ENCODE assay signal across 14 cellular contexts in the genomic region with DNA sequence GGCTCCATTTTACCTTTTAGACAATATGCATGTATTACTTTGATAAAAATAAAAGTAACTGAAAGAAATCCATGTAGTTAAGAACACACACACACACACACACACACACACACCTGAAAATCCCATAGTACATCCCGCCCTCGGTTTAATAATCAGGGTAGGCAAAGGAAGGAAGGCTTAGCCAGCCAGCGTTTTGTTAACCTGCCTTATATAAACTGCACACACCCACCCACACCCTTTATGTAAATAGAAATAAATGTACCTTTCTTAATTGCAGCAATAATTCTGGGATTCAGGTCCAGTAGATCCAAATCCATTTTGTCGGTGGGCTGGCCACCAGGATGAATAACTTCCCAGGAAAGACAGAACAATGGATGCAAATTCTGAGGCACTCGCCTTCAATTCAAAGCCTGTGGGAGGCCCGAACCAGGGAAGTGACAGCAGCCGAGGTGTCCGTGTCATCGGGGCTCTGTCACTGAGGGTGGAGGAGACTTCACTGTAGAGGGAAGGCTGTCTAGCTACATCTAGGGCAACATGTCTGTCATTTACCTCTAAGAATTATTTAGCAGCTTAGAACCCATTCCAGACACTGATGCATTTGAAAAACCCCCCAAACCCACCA. TPM values are rescaled to one million over a fixed set of nuclear protein-coding genes. Genes with fewer than 3 reads are reported as not detected.
A peak's percentile ranks its signal among the peaks of the same experiment; 100 is the strongest.
DNase-seq lines count a peak whose midpoint lies in the region; ATAC-seq and TF ChIP-seq lines count a peak whose summit lies in the region.
"Had no signal": no experiment of that assay in that cellular context is flagged by ENCODE, and none has a peak within 500 bp of the region (broad histone marks: within the 10 kb centered on the region; RNA-seq: fewer than 3 reads in every experiment).

No MANE protein-coding gene starts in this region.

- H3K4me1 Mint-ChIP-seq in activated CD4-positive, alpha-beta T cell treated with anti-CD3 and anti-CD28 coated beads, Interleukin-2, amount 10 ng/mL, durations not matched to agents 7 days and 5 days: peaks cover 38% of the 10 kb centered on the region
- H3K4me1 Mint-ChIP-seq in WTC11: peaks cover 23% of the 10 kb centered on the region

- peak overlapping the region; percentile 25 for H3K27ac Mint-ChIP-seq in activated CD4-positive, alpha-beta T cell treated with anti-CD3 and anti-CD28 coated beads, Interleukin-2, amount 10 ng/mL, durations not matched to agents 7 days and 5 days
- peak overlapping the region; percentile 64 for H3K27ac Mint-ChIP-seq in WTC11

- CTCF ChIA-PET in activated CD4-positive, alpha-beta T cell treated with anti-CD3 and anti-CD28 coated beads, Interleukin-2, amount 10 ng/mL, durations not matched to agents 7 days and 5 days (lab: Charles Lee): interaction anchor here (0.7 kb wide), 1 partner anchor 12 kb away, joined by 4 read pairs; no protein-coding TSS in a partner anchor
- CTCF ChIA-PET in WTC11 (lab: Charles Lee): interaction anchor here (1.4 kb wide), 1 partner anchor 175 kb away, joined by 3 read pairs; no protein-coding TSS in a partner anchor

- no peaks in the 10 kb centered on the region for H3K9me3 Mint-ChIP-seq in activated CD4-positive, alpha-beta T cell treated with anti-CD3 and anti-CD28 coated beads, Interleukin-2, amount 10 ng/mL, durations not matched to agents 7 days and 5 days
- no peaks in the 10 kb centered on the region for H3K9me3 Mint-ChIP-seq in WTC11
- H3K9me3 Mint-ChIP-seq: activated naive CD4-positive, alpha-beta T cell treated with anti-CD3 and anti-CD28 coated beads, Interleukin-2, amount 50 U/mL, for 72 hours; naive B cell had no signal

- TF ChIP-seq CTCF in WTC11 (IDR thresholded peaks at IDR 0.05): no peak
- TF ChIP-seq CTCF in foreskin fibroblast (IDR thresholded peaks at IDR 0.05; ENCODE audit: low read depth, low read length): no peak

- H3K27ac ChIP-seq in temporal lobe (ENCODE audit: low read depth, low read length): peak overlapping the region; percentile 36
- H3K27ac ChIP-seq: right lobe of liver had no signal

- no peak for ATAC-seq in WTC11
- ATAC-seq in left ventricle myocardium superior: no peak
- no peak for ATAC-seq in HG02798 (IDR thresholded peaks at IDR 0.05; ENCODE audit: poor library complexity, unreplicated experiment)
- ATAC-seq: activated naive CD4-positive, alpha-beta T cell treated with anti-CD3 and anti-CD28 coated beads, Interleukin-2, amount 50 U/mL, for 72 hours; right lobe of liver had no signal

- no peak overlapping the region for H3K4me3 ChIP-seq in foreskin fibroblast (ENCODE audit: low read depth in 1 of 2, low read length in 2 of 2)
- H3K4me3 ChIP-seq: right lobe of liver had no signal

- H3K4me3 Mint-ChIP-seq in activated CD4-positive, alpha-beta T cell treated with anti-CD3 and anti-CD28 coated beads, Interleukin-2, amount 10 ng/mL, durations not matched to agents 7 days and 5 days: no peak overlapping the region
- no peak overlapping the region; the same call in 1 of the 2 replicates for H3K4me3 Mint-ChIP-seq in WTC11

- no peaks in the 10 kb centered on the region for H3K27me3 Mint-ChIP-seq in activated CD4-positive, alpha-beta T cell treated with anti-CD3 and anti-CD28 coated beads, Interleukin-2, amount 10 ng/mL, durations not matched to agents 7 days and 5 days
- peaks cover 2% of the 10 kb centered on the region; the same call in 1 of the 2 replicates for H3K27me3 Mint-ChIP-seq in WTC11 (ENCODE audit: low read depth)
- H3K27me3 Mint-ChIP-seq: naive B cell had no signal

- POLR2A ChIA-PET in activated CD4-positive, alpha-beta T cell treated with anti-CD3 and anti-CD28 coated beads, Interleukin-2, amount 10 ng/mL, durations not matched to agents 7 days and 5 days (lab: Charles Lee): no interaction called here
- POLR2A ChIA-PET in WTC11 (lab: Charles Lee): no interaction called here

- peaks cover 4% of the 10 kb centered on the region for H3K36me3 Mint-ChIP-seq in activated CD4-positive, alpha-beta T cell treated with anti-CD3 and anti-CD28 coated beads, Interleukin-2, amount 10 ng/mL, durations not matched to agents 7 days and 5 days (ENCODE audit: low read depth)
- peaks cover 16% of the 10 kb centered on the region for H3K36me3 Mint-ChIP-seq in WTC11
- H3K36me3 Mint-ChIP-seq: naive B cell had no signal

- no peak for DNase-seq in activated CD4-positive, alpha-beta T cell treated with anti-CD3 and anti-CD28 coated beads, Interleukin-2, amount 10 ng/mL, durations not matched to agents 7 days and 5 days
- no peak for DNase-seq in activated CD4-positive, alpha-beta T cell treated with anti-CD3 and anti-CD28 coated beads, Interleukin-2, amount 50 U/mL, for 1 hour
- DNase-seq in WTC11 (ENCODE audit: low spot score) (no peak), left ventricle myocardium superior (peak; percentile 8), foreskin fibroblast (no peak), LoVo (ENCODE audit: low spot score) (no peak)
- DNase-seq: activated CD4-positive, alpha-beta T cell treated with anti-CD3 and anti-CD28 coated beads, Interleukin-2, amount 50 U/mL, for 4 hours; foreskin melanocyte; naive B cell; NCI-H146; right lobe of liver had no signal

- intact Hi-C loops in left ventricle myocardium superior (cut with micrococcal nuclease): no loop called here

TF ChIP-seq in WTC11, 78 proteins besides CTCF, POLR2A, EP300 and RAD21:
- TF ChIP-seq NFYB (CRISPR knock-in tag; conservative IDR thresholded peaks at IDR 0.05; ENCODE audit: low read depth) (no peak), ZNF396 (CRISPR knock-in tag; IDR thresholded peaks at IDR 0.05; ENCODE audit: borderline replicate concordance) (no peak), ZNF671 (CRISPR knock-in tag; IDR thresholded peaks at IDR 0.05) (no peak), TP53 (CRISPR knock-in tag; IDR thresholded peaks at IDR 0.05) (no peak), MYBL2 (CRISPR knock-in tag; IDR thresholded peaks at IDR 0.05) (no peak)
- TF ChIP-seq, protein P1, sequence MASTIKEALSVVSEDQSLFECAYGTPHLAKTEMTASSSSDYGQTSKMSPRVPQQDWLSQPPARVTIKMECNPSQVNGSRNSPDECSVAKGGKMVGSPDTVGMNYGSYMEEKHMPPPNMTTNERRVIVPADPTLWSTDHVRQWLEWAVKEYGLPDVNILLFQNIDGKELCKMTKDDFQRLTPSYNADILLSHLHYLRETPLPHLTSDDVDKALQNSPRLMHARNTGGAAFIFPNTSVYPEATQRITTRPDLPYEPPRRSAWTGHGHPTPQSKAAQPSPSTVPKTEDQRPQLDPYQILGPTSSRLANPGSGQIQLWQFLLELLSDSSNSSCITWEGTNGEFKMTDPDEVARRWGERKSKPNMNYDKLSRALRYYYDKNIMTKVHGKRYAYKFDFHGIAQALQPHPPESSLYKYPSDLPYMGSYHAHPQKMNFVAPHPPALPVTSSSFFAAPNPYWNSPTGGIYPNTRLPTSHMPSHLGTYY (CRISPR knock-in tag; IDR thresholded peaks at IDR 0.05): no peak
- TF ChIP-seq, protein P2, sequence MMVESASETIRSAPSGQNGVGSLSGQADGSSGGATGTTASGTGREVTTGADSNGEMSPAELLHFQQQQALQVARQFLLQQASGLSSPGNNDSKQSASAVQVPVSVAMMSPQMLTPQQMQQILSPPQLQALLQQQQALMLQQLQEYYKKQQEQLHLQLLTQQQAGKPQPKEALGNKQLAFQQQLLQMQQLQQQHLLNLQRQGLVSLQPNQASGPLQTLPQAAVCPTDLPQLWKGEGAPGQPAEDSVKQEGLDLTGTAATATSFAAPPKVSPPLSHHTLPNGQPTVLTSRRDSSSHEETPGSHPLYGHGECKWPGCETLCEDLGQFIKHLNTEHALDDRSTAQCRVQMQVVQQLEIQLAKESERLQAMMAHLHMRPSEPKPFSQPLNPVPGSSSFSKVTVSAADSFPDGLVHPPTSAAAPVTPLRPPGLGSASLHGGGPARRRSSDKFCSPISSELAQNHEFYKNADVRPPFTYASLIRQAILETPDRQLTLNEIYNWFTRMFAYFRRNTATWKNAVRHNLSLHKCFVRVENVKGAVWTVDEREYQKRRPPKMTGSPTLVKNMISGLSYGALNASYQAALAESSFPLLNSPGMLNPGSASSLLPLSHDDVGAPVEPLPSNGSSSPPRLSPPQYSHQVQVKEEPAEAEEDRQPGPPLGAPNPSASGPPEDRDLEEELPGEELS (CRISPR knock-in tag; IDR thresholded peaks at IDR 0.05): no peak
- TF ChIP-seq, protein P3, sequence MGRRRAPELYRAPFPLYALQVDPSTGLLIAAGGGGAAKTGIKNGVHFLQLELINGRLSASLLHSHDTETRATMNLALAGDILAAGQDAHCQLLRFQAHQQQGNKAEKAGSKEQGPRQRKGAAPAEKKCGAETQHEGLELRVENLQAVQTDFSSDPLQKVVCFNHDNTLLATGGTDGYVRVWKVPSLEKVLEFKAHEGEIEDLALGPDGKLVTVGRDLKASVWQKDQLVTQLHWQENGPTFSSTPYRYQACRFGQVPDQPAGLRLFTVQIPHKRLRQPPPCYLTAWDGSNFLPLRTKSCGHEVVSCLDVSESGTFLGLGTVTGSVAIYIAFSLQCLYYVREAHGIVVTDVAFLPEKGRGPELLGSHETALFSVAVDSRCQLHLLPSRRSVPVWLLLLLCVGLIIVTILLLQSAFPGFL (CRISPR knock-in tag; IDR thresholded peaks at IDR 0.05; ENCODE audit: borderline replicate concordance): no peak
- TF ChIP-seq, protein P4, sequence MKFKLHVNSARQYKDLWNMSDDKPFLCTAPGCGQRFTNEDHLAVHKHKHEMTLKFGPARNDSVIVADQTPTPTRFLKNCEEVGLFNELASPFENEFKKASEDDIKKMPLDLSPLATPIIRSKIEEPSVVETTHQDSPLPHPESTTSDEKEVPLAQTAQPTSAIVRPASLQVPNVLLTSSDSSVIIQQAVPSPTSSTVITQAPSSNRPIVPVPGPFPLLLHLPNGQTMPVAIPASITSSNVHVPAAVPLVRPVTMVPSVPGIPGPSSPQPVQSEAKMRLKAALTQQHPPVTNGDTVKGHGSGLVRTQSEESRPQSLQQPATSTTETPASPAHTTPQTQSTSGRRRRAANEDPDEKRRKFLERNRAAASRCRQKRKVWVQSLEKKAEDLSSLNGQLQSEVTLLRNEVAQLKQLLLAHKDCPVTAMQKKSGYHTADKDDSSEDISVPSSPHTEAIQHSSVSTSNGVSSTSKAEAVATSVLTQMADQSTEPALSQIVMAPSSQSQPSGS (CRISPR knock-in tag; IDR thresholded peaks at IDR 0.05; ENCODE audit: borderline replicate concordance, low read depth): no peak

RNA-seq across cellular contexts. Expression of a gene that starts 4.4 kb away (rescaled TPM):
- total RNA-seq in activated CD4-positive, alpha-beta T cell treated with anti-CD3 and anti-CD28 coated beads, Interleukin-2, amount 10 ng/mL, durations not matched to agents 7 days and 5 days: 10 to 100 TPM; 36.4 to 37.4 TPM
- total RNA-seq in WTC11 (2021) (46.7 to 51.4 TPM (median 50.5 TPM) in 3 replicates), left ventricle myocardium superior (2.7 TPM), temporal lobe (5.7 TPM)

RNA-seq across cellular contexts. Expression of a gene that starts 4.7 kb away (rescaled TPM):
- 10 to 100 TPM; 16.9 to 17.2 TPM for total RNA-seq in activated CD4-positive, alpha-beta T cell treated with anti-CD3 and anti-CD28 coated beads, Interleukin-2, amount 10 ng/mL, durations not matched to agents 7 days and 5 days
- total RNA-seq in WTC11 (2021) (59.7 to 69.2 TPM (median 65.1 TPM) in 3 replicates), left ventricle myocardium superior (53.1 TPM), temporal lobe (29.0 TPM)
